In the genomic region with DNA sequence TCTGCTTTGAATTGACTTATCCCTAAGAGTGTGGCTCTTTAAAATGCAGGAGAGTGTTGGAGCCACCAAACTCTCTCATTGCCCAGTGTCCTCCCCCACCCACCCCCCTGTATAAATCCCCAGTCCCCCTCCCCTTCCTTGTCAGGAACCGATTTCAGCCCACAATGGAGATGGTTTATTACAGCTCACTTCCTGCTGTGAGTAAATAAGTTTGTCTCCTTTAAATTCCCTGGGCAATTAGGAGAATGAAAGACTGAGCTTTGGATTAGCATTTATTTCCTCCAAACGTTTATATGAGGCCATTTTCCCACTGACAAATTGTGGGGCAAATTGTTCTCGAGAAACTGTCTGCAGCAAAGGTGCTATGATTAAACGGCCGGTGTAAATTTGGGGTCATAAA, we compare ENCODE assay signal across 21 cellular contexts.
DNase-seq lines count a peak whose midpoint lies in the region; ATAC-seq and TF ChIP-seq lines count a peak whose summit lies in the region.
"Had no signal": no experiment of that assay in that cellular context is flagged by ENCODE, and none has a peak within 500 bp of the region (broad histone marks: within the 10 kb centered on the region; RNA-seq: fewer than 3 reads in every experiment).

No MANE protein-coding gene starts in this region.

- no peaks in the 10 kb centered on the region for H3K9me3 ChIP-seq in naive thymus-derived CD4-positive, alpha-beta T cell (ENCODE audit: control insufficient read depth in 2 of 3, low read length in 3 of 3)
- H3K9me3 ChIP-seq in gastrocnemius medialis = no peaks in the 10 kb centered on the region
- H3K9me3 ChIP-seq: A549 had no signal

- no peak for TF ChIP-seq POLR2A in gastrocnemius medialis (IDR thresholded peaks at IDR 0.05)

- H3K36me3 ChIP-seq in naive thymus-derived CD4-positive, alpha-beta T cell (ENCODE audit: control insufficient read depth in 2 of 3, insufficient read depth in 3 of 3, low read length in 3 of 3) = no peaks in the 10 kb centered on the region
- H3K36me3 ChIP-seq in gastrocnemius medialis = no peaks in the 10 kb centered on the region
- H3K36me3 ChIP-seq: BLaER1 had no signal

- H3K4me1 Mint-ChIP-seq in naive thymus-derived CD4-positive, alpha-beta T cell = peaks cover 0 to 10% (median 3%) of the 10 kb centered on the region in 7 donors

- in situ Hi-C loops in gastrocnemius medialis (cut with MboI; ENCODE audit: low sequenced_read_pairs in 4 of 4) = no loop called here

- DNase-seq in COR-L47 (lab: John Stamatoyannopoulos, UW) (peak; percentile 61), NCI-H1417 (lab: John Stamatoyannopoulos, UW) (peak in 2 of 3 experiments; percentile 85 to 99), NCI-H748 treated with DMSO at 0.1 percent for 48 hours (lab: John Stamatoyannopoulos, UW) (peak; percentile 90), left colon (no peak), gastrocnemius medialis (no peak)
- no peak for DNase-seq in naive thymus-derived CD4-positive, alpha-beta T cell
- DNase-seq: Calu3; CD4-positive, alpha-beta memory T cell; HCEC 1CT; IMR-90; NCI-H1436 treated with DMSO at 0.1 percent for 48 hours; NCI-H226; NCI-H526; PC-3; RPMI8226; SHP77 treated with DMSO at 0.1 percent for 48 hours; T-cell had no signal

- intact Hi-C loops in left colon (cut with DNase I, micrococcal nuclease) (no loop called here), gastrocnemius medialis (cut with DNase I; ENCODE audit: low total_unique reads) (no loop called here)
- intact Hi-C loops in naive thymus-derived CD4-positive, alpha-beta T cell (cut with micrococcal nuclease) = no loop called here

- peaks cover 3 to 26% (median 9%) of the 10 kb centered on the region in 5 donors for H3K27me3 Mint-ChIP-seq in naive thymus-derived CD4-positive, alpha-beta T cell

- CTCF ChIA-PET in naive thymus-derived CD4-positive, alpha-beta T cell (lab: Charles Lee) = interaction anchor here (0.9 kb wide), 1 partner anchor 10 kb away, joined by 3 read pairs; no protein-coding TSS in a partner anchor

- H3K27ac Mint-ChIP-seq in naive thymus-derived CD4-positive, alpha-beta T cell = no peak overlapping the region
- H3K27ac Mint-ChIP-seq: T-cell had no signal

- no peak overlapping the region for H3K27ac ChIP-seq in naive thymus-derived CD4-positive, alpha-beta T cell (ENCODE audit: low read depth, low read length)
- no peak overlapping the region for H3K27ac ChIP-seq in gastrocnemius medialis
- H3K27ac ChIP-seq: A549, BLaER1 had no signal

- no peaks in the 10 kb centered on the region for H3K27me3 ChIP-seq in naive thymus-derived CD4-positive, alpha-beta T cell (ENCODE audit: control insufficient read depth in 2 of 2, insufficient read depth in 2 of 2, low read length in 2 of 2)
- H3K27me3 ChIP-seq in gastrocnemius medialis = no peaks in the 10 kb centered on the region
- H3K27me3 ChIP-seq: BLaER1 had no signal

- no peaks in the 10 kb centered on the region for H3K4me1 ChIP-seq in naive thymus-derived CD4-positive, alpha-beta T cell (ENCODE audit: control insufficient read depth in 2 of 2, insufficient read depth in 2 of 2, low read length in 2 of 2)
- no peaks in the 10 kb centered on the region for H3K4me1 ChIP-seq in gastrocnemius medialis
- H3K4me1 ChIP-seq: A549, BLaER1 had no signal

- ATAC-seq in left colon (peak; percentile 66), GM19035 (IDR thresholded peaks at IDR 0.05; ENCODE audit: unreplicated experiment) (no peak), gastrocnemius medialis (no peak)
- ATAC-seq in naive thymus-derived CD4-positive, alpha-beta T cell = no peak
- ATAC-seq: PC-3, SK-N-SH treated with all-trans-retinoic acid at 6 μM for 48 hours, T-cell had no signal

- TF ChIP-seq CTCF in gastrocnemius medialis (IDR thresholded peaks at IDR 0.05 in 4 of 5, conservative IDR thresholded peaks at IDR 0.05 in 1 of 5) = no peak

- peaks cover 0 to 5% (median 0%) of the 10 kb centered on the region in 11 donors for H3K9me3 Mint-ChIP-seq in naive thymus-derived CD4-positive, alpha-beta T cell
- H3K9me3 Mint-ChIP-seq: T-cell had no signal

- H3K36me3 Mint-ChIP-seq in naive thymus-derived CD4-positive, alpha-beta T cell = no peaks in the 10 kb centered on the region
- H3K36me3 Mint-ChIP-seq: CD4-positive, alpha-beta memory T cell; T-cell had no signal

- POLR2A ChIA-PET in naive thymus-derived CD4-positive, alpha-beta T cell (lab: Charles Lee) = no interaction called here

- H3K4me3 ChIP-seq in naive thymus-derived CD4-positive, alpha-beta T cell (ENCODE audit: low read length) = no peak overlapping the region
- no peak overlapping the region for H3K4me3 ChIP-seq in gastrocnemius medialis
- H3K4me3 ChIP-seq: A549, BLaER1 had no signal

- no peak overlapping the region for H3K4me3 Mint-ChIP-seq in naive thymus-derived CD4-positive, alpha-beta T cell
- H3K4me3 Mint-ChIP-seq: CD4-positive, alpha-beta memory T cell; T-cell had no signal

Comparison
In these comparisons a context has a peak if more than half of its experiments do, and no peak if none do; other contexts are left out.
1. DNase-seq: peak in COR-L47 (single experiment), NCI-H1417 (2 of 3) and NCI-H748 treated with DMSO at 0.1 percent for 48 hours (single experiment); none in left colon (0 of 2), naive thymus-derived CD4-positive, alpha-beta T cell (0 of 9) and gastrocnemius medialis (0 of 2).